ENCODE assay signal across 18 cellular contexts in the genomic region with DNA sequence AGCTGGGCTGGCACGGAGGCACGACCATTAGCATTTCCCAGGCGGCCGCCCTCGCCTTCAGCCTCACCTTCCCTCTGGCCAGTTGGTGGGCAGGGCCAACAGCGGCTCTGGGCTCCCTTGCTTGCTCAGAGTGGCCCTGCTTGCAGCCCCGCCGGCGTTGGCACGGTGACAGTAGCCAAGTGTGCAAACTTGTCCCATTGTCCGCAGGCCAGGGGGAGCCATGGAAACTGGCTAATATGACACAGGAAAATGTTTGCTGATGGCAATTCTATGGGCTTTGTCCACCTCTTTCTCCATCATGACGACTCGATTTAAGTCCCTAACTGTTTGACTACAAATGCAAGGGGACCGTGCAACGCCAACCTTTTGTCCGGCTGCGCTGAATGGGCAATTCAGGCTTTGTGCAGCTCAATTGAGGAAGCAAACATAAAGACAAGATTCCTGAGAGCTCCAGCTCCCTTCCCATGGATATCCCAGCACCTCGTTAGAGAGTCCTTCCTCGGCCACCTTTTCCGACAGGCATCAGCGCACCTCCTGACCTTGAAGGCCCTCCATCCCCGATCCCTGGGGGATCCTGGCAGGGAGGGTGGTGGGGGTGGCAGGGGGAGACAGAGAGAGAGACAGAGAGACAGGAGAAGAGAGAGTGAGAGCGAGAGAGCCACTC.
DNase-seq lines count a peak whose midpoint lies in the region; TF ChIP-seq lines count a peak whose summit lies in the region.
"Had no signal": no experiment of that assay in that cellular context is flagged by ENCODE, and none has a peak within 500 bp of the region (broad histone marks: within the 10 kb centered on the region; RNA-seq: fewer than 3 reads in every experiment).

No MANE protein-coding gene starts in this region.

- H3K9me3 ChIP-seq in WERI-Rb-1 (ENCODE audit: severe bottlenecking) = no peaks in the 10 kb centered on the region
- H3K9me3 ChIP-seq: breast epithelium, mucosa of descending colon, ovary, SK-N-SH, tibial artery had no signal

- no peak for TF ChIP-seq CTCF in WERI-Rb-1 (IDR thresholded peaks at IDR 0.05; ENCODE audit: low read depth, low read length)

- no peaks in the 10 kb centered on the region for H3K36me3 ChIP-seq in WERI-Rb-1
- H3K36me3 ChIP-seq: breast epithelium, ovary had no signal

- H3K27ac ChIP-seq in WERI-Rb-1 = no peak overlapping the region
- H3K27ac ChIP-seq: 22Rv1, ovary, skin epidermis, tibial artery had no signal

- peak; percentile 46 for DNase-seq in DMS 273 (lab: John Stamatoyannopoulos, UW; ENCODE audit: unreplicated experiment)
- no peak for DNase-seq in DMS 273 treated with DMSO at 0.1 percent for 48 hours (lab: John Stamatoyannopoulos, UW)
- DNase-seq in amygdala (lab: John Stamatoyannopoulos, UW) = peak in 44 of 56 donors; percentile 16 to 83 (median 52)
- DNase-seq in left kidney (ENCODE audit: low read depth, low spot score) = peak; percentile 51
- DNase-seq in superior temporal gyrus (ENCODE audit: extremely low spot score) = peak; percentile 34
- no peak for DNase-seq in NCI-H526 (lab: John Stamatoyannopoulos, UW)
- DNase-seq in WERI-Rb-1 = no peak
- DNase-seq in NCI-H446 treated with DMSO at 0.1 percent for 48 hours (lab: John Stamatoyannopoulos, UW) = no peak
- DNase-seq: activated CD4-positive, alpha-beta T cell treated with anti-CD3 and anti-CD28 coated beads for 48 hours; kidney glomerular epithelial cell; mucosa of descending colon; NCI-H2227 treated with DMSO at 0.1 percent for 48 hours; ovary; SK-N-SH; tibial artery had no signal

- H3K4me3 ChIP-seq in WERI-Rb-1 (ENCODE audit: low read depth, low read length) = no peak overlapping the region
- H3K4me3 ChIP-seq: mucosa of descending colon, ovary, skin epidermis, tibial artery had no signal

- no peaks in the 10 kb centered on the region for H3K27me3 ChIP-seq in WERI-Rb-1 (ENCODE audit: insufficient read depth, low read depth, severe bottlenecking)
- H3K27me3 ChIP-seq: breast epithelium, ovary, tibial artery had no signal

Comparison
In these comparisons a context has a peak if more than half of its experiments do, and no peak if none do; other contexts are left out.
1. DNase-seq: peak in DMS 273 (single experiment), amygdala (44 of 56), left kidney (single experiment) and superior temporal gyrus (single experiment); none in DMS 273 treated with DMSO at 0.1 percent for 48 hours (single experiment), NCI-H526 (0 of 2), WERI-Rb-1 (single experiment) and NCI-H446 treated with DMSO at 0.1 percent for 48 hours (single experiment).